In the genomic region with DNA sequence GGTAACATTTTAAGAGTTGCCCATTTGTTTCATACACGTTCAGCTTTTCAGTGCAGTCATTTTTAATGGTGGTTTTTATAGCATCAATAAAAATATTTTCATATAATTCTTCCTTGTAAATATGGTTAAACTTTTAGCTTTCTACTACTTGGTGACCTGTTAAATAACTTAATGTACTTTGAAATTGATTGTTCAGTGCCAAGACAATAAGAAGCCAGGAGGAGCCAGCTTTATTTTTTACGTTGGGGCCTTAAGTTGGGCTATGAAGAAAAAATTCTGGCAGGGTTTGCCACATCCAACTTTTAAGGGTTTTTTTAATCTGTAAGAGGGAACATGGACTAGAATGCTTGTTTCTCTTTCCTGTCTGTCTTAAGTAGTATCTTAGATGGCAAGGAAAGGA, we compare ENCODE assay signal across 17 cellular contexts.
DNase-seq lines count a peak whose midpoint lies in the region; ATAC-seq, FAIRE-seq and TF ChIP-seq lines count a peak whose summit lies in the region.
"Had no signal": no experiment of that assay in that cellular context is flagged by ENCODE, and none has a peak within 500 bp of the region (broad histone marks: within the 10 kb centered on the region; RNA-seq: fewer than 3 reads in every experiment).

No MANE protein-coding gene starts in this region.

- POLR2A ChIA-PET in HEK293 (lab: Yijun Ruan, JAX) (no interaction called here), HEK293T (lab: Yijun Ruan, JAX) (interaction anchor here (0.6 kb wide), 1 partner anchor 885 kb away, joined by 4 read pairs; no protein-coding TSS in a partner anchor)

- DNase-seq in mesothelial cell of epicardium (ENCODE audit: low spot score in 2 of 2, unreplicated experiment in 2 of 2) (no peak), GM19239 (ENCODE audit: insufficient read length, low spot score) (no peak), HEK293T (ENCODE audit: extremely low spot score) (no peak)
- no peak for DNase-seq in activated T-cell treated with anti-CD3 and anti-CD28 coated beads, Interleukin-2, amount 50 U/mL, for 72 hours
- DNase-seq: C1 segment of cervical spinal cord; Calu3; CD4-positive, alpha-beta memory T cell; COR-L47; DND-41; GOT3 had no signal

- no peak for TF ChIP-seq CTCF in HEK293 (tag by site-specific recombination; IDR thresholded peaks at IDR 0.05)
- TF ChIP-seq CTCF in VCaP (conservative IDR thresholded peaks at IDR 0.05) = no peak
- TF ChIP-seq CTCF in mesothelial cell of epicardium (IDR thresholded peaks at IDR 0.05; ENCODE audit: unreplicated experiment) = no peak

- peaks cover 80% of the 10 kb centered on the region for H3K4me1 Mint-ChIP-seq in mesothelial cell of epicardium
- peaks cover 12% of the 10 kb centered on the region for H3K4me1 Mint-ChIP-seq in activated T-cell treated with anti-CD3 and anti-CD28 coated beads, Interleukin-2, amount 50 U/mL, for 72 hours (ENCODE audit: low read depth)

- peak overlapping the region; percentile 50 for H3K27ac Mint-ChIP-seq in mesothelial cell of epicardium
- no peak overlapping the region for H3K27ac Mint-ChIP-seq in activated T-cell treated with anti-CD3 and anti-CD28 coated beads, Interleukin-2, amount 50 U/mL, for 72 hours

- peaks cover 10% of the 10 kb centered on the region for H3K4me1 ChIP-seq in HEK293 (ENCODE audit: control insufficient read depth, insufficient read depth, low read length)

- CTCF ChIA-PET in HEK293 (lab: Yijun Ruan, JAX) (interaction anchor here (0.6 kb wide), 1 partner anchor 1048 kb away, joined by 4 read pairs; no protein-coding TSS in a partner anchor), HEK293T (lab: Yijun Ruan, JAX) (no interaction called here)

- H3K4me3 ChIP-seq in HEK293 (ENCODE audit: low read depth, low read length) = no peak overlapping the region
- H3K4me3 ChIP-seq: HAP-1 had no signal

- H3K27ac ChIP-seq in HEK293 (ENCODE audit: extremely low read depth, low read depth, low read length) = no peak overlapping the region
- H3K27ac ChIP-seq in VCaP = peak overlapping the region; percentile 49

- no peak for FAIRE-seq in GM19239 (lab: Jason Lieb, UNC)
- FAIRE-seq: G401.6, GM12892, H54 had no signal

- H3K9me3 Mint-ChIP-seq in mesothelial cell of epicardium = no peaks in the 10 kb centered on the region
- H3K9me3 Mint-ChIP-seq in activated T-cell treated with anti-CD3 and anti-CD28 coated beads, Interleukin-2, amount 50 U/mL, for 72 hours = no peaks in the 10 kb centered on the region

- H3K9me3 ChIP-seq in HEK293 (ENCODE audit: control insufficient read depth, insufficient read depth, low read depth, low read length) = no peaks in the 10 kb centered on the region
- H3K9me3 ChIP-seq: HAP-1 had no signal

- H3K36me3 Mint-ChIP-seq in mesothelial cell of epicardium = no peaks in the 10 kb centered on the region
- peaks cover 0 to 1% of the 10 kb centered on the region in 2 donors for H3K36me3 Mint-ChIP-seq in activated T-cell treated with anti-CD3 and anti-CD28 coated beads, Interleukin-2, amount 50 U/mL, for 72 hours (ENCODE audit: insufficient read depth in 2 of 2)

- no peaks in the 10 kb centered on the region for H3K27me3 Mint-ChIP-seq in mesothelial cell of epicardium (ENCODE audit: low read depth)
- H3K27me3 Mint-ChIP-seq in activated T-cell treated with anti-CD3 and anti-CD28 coated beads, Interleukin-2, amount 50 U/mL, for 72 hours (ENCODE audit: low read depth) = no peaks in the 10 kb centered on the region
- H3K27me3 Mint-ChIP-seq: CD4-positive, alpha-beta memory T cell had no signal

- no peak for ATAC-seq in GM18870 (IDR thresholded peaks at IDR 0.05; ENCODE audit: unreplicated experiment)
- ATAC-seq in activated T-cell treated with anti-CD3 and anti-CD28 coated beads, Interleukin-2, amount 50 U/mL, for 72 hours (replicated peaks in 1 of 2) = no peak

- H3K36me3 ChIP-seq in HEK293 (ENCODE audit: control insufficient read depth in 2 of 2, insufficient read depth in 1 of 2, low read length in 2 of 2) = no peaks in the 10 kb centered on the region
- H3K36me3 ChIP-seq: HAP-1 had no signal

- no peak overlapping the region for H3K4me3 Mint-ChIP-seq in mesothelial cell of epicardium
- H3K4me3 Mint-ChIP-seq in activated T-cell treated with anti-CD3 and anti-CD28 coated beads, Interleukin-2, amount 50 U/mL, for 72 hours = no peak overlapping the region
- H3K4me3 Mint-ChIP-seq: CD4-positive, alpha-beta memory T cell had no signal

TF ChIP-seq in HEK293, 187 proteins besides CTCF, POLR2A, EP300 and RAD21:
- no peak for TF ChIP-seq ZBTB26 (tag by site-specific recombination; optimal IDR thresholded peaks at IDR 0.05)
- TF ChIP-seq, protein P1, sequence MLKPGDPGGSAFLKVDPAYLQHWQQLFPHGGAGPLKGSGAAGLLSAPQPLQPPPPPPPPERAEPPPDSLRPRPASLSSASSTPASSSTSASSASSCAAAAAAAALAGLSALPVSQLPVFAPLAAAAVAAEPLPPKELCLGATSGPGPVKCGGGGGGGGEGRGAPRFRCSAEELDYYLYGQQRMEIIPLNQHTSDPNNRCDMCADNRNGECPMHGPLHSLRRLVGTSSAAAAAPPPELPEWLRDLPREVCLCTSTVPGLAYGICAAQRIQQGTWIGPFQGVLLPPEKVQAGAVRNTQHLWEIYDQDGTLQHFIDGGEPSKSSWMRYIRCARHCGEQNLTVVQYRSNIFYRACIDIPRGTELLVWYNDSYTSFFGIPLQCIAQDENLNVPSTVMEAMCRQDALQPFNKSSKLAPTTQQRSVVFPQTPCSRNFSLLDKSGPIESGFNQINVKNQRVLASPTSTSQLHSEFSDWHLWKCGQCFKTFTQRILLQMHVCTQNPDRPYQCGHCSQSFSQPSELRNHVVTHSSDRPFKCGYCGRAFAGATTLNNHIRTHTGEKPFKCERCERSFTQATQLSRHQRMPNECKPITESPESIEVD (tag by site-specific recombination; IDR thresholded peaks at IDR 0.05) = 0 out of 2 replicates have a peak, but pooled peaks have one; percentile 13
TF ChIP-seq in HEK293: peak in this region for 1.

TF ChIP-seq in HEK293T, 16 proteins besides CTCF, POLR2A, EP300 and RAD21:
- TF ChIP-seq L3MBTL2 (conservative IDR thresholded peaks at IDR 0.05) (no peak), HDGF (IDR thresholded peaks at IDR 0.05; ENCODE audit: borderline replicate concordance) (no peak), SUZ12 (IDR thresholded peaks at IDR 0.05) (no peak), FOXA1 (IDR thresholded peaks at IDR 0.05) (no peak), LEF1 (IDR thresholded peaks at IDR 0.05; ENCODE audit: borderline replicate concordance) (no peak), ZNF384 (IDR thresholded peaks at IDR 0.05) (no peak), NFRKB (IDR thresholded peaks at IDR 0.05) (no peak), FOXM1 (IDR thresholded peaks at IDR 0.05; ENCODE audit: borderline replicate concordance) (no peak), FOXK2 (IDR thresholded peaks at IDR 0.05) (no peak), CTBP1 (IDR thresholded peaks at IDR 0.05; ENCODE audit: borderline replicate concordance) (no peak), TARDBP (IDR thresholded peaks at IDR 0.05) (no peak), ELF4 (IDR thresholded peaks at IDR 0.05) (no peak), SP1 (IDR thresholded peaks at IDR 0.05) (no peak), ARNT (IDR thresholded peaks at IDR 0.05) (no peak), BHLHE40 (IDR thresholded peaks at IDR 0.05; ENCODE audit: borderline replicate concordance) (no peak)
- TF ChIP-seq, protein P2, sequence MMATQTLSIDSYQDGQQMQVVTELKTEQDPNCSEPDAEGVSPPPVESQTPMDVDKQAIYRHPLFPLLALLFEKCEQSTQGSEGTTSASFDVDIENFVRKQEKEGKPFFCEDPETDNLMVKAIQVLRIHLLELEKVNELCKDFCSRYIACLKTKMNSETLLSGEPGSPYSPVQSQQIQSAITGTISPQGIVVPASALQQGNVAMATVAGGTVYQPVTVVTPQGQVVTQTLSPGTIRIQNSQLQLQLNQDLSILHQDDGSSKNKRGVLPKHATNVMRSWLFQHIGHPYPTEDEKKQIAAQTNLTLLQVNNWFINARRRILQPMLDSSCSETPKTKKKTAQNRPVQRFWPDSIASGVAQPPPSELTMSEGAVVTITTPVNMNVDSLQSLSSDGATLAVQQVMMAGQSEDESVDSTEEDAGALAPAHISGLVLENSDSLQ (IDR thresholded peaks at IDR 0.05) = no peak
